In genomic region chr19:57566396-57567256, GRCh38 we compare ENCODE assay signal across 1 cellular context.
TF ChIP-seq lines count a peak whose summit lies in the region.

No MANE protein-coding gene starts in this region.

TF ChIP-seq in HEK293, 187 proteins besides CTCF, POLR2A, EP300 and RAD21 (continued from another document):
- TF ChIP-seq ZNF398 (tag by site-specific recombination; IDR thresholded peaks at IDR 0.05), result no peak
- no peak for TF ChIP-seq ZNF157 (tag by site-specific recombination; IDR thresholded peaks at IDR 0.05)
- TF ChIP-seq TRIM28 (IDR thresholded peaks at IDR 0.05; ENCODE audit: borderline replicate concordance, low read length), result peak; percentile 100; the same call in 1 of the 2 replicates
- no peak for TF ChIP-seq GLI4 (tag by site-specific recombination; IDR thresholded peaks at IDR 0.05)
- TF ChIP-seq ZNF133 (tag by site-specific recombination; IDR thresholded peaks at IDR 0.05), result 0 out of 2 replicates have a peak, but pooled peaks have one; percentile 41
- TF ChIP-seq ZNF549 (tag by site-specific recombination; IDR thresholded peaks at IDR 0.05), result peak; percentile 47; the same call in 1 of the 2 replicates
- TF ChIP-seq ZNF138 (tag by site-specific recombination; IDR thresholded peaks at IDR 0.05; ENCODE audit: borderline replicate concordance), result no peak
- peak; percentile 70 for TF ChIP-seq ZNF324 (tag by site-specific recombination; IDR thresholded peaks at IDR 0.05)
- TF ChIP-seq, protein P1, sequence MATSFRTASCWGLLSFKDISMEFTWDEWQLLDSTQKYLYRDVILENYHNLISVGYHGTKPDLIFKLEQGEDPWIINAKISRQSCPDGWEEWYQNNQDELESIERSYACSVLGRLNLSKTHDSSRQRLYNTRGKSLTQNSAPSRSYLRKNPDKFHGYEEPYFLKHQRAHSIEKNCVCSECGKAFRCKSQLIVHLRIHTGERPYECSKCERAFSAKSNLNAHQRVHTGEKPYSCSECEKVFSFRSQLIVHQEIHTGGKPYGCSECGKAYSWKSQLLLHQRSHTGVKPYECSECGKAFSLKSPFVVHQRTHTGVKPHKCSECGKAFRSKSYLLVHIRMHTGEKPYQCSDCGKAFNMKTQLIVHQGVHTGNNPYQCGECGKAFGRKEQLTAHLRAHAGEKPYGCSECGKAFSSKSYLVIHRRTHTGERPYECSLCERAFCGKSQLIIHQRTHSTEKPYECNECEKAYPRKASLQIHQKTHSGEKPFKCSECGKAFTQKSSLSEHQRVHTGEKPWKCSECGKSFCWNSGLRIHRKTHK (tag by site-specific recombination; IDR thresholded peaks at IDR 0.05), result peak; percentile 31; the same call in 1 of the 2 replicates
- 0 out of 2 replicates have a peak, but pooled peaks have one; percentile 34 for TF ChIP-seq SP7 (tag by site-specific recombination; IDR thresholded peaks at IDR 0.05)
- TF ChIP-seq ZNF416 (tag by site-specific recombination; IDR thresholded peaks at IDR 0.05), result peak; percentile 73; the same call in 1 of the 2 replicates
- TF ChIP-seq SP3 (tag by site-specific recombination; IDR thresholded peaks at IDR 0.05), result peak; percentile 16; the same call in 1 of the 2 replicates
- TF ChIP-seq ZNF518A (tag by site-specific recombination; conservative IDR thresholded peaks at IDR 0.05; ENCODE audit: low read depth), result peak; percentile 86
- 0 out of 2 replicates have a peak, but pooled peaks have one; percentile 48 for TF ChIP-seq ZNF610 (tag by site-specific recombination; IDR thresholded peaks at IDR 0.05; ENCODE audit: borderline replicate concordance)
- peak; percentile 70 for TF ChIP-seq ZNF510 (tag by site-specific recombination; IDR thresholded peaks at IDR 0.05; ENCODE audit: insufficient replicate concordance)
- TF ChIP-seq, protein P2, sequence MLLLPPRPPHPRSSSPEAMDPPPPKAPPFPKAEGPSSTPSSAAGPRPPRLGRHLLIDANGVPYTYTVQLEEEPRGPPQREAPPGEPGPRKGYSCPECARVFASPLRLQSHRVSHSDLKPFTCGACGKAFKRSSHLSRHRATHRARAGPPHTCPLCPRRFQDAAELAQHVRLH (tag by site-specific recombination; IDR thresholded peaks at IDR 0.05), result 0 out of 2 replicates have a peak, but pooled peaks have one; percentile 26
- no peak for TF ChIP-seq ZBTB11 (tag by site-specific recombination; conservative IDR thresholded peaks at IDR 0.05; ENCODE audit: low read depth)
- TF ChIP-seq ZFP37 (tag by site-specific recombination; IDR thresholded peaks at IDR 0.05), result peak; percentile 27; the same call in 1 of the 2 replicates
- TF ChIP-seq ZNF274 (IDR thresholded peaks at IDR 0.05; ENCODE audit: low read length), result no peak
- no peak for TF ChIP-seq ZNF274 (tag by site-specific recombination; IDR thresholded peaks at IDR 0.05; ENCODE audit: borderline replicate concordance)
- peak; percentile 100 for TF ChIP-seq ZNF280D (tag by site-specific recombination; IDR thresholded peaks at IDR 0.05)
- TF ChIP-seq ZNF677 (tag by site-specific recombination; IDR thresholded peaks at IDR 0.05), result 0 out of 2 replicates have a peak, but pooled peaks have one; percentile 40
- no peak for TF ChIP-seq MYNN (tag by site-specific recombination; IDR thresholded peaks at IDR 0.05; ENCODE audit: borderline replicate concordance)
- no peak for TF ChIP-seq ZNF837 (tag by site-specific recombination; IDR thresholded peaks at IDR 0.05)
- TF ChIP-seq SETDB1 (IDR thresholded peaks at IDR 0.05; ENCODE audit: insufficient read length, low read length), result peak; percentile 98
- no peak for TF ChIP-seq ZNF2 (tag by site-specific recombination; IDR thresholded peaks at IDR 0.05)
- 0 out of 2 replicates have a peak, but pooled peaks have one; percentile 15 for TF ChIP-seq ZNF560 (tag by site-specific recombination; IDR thresholded peaks at IDR 0.05; ENCODE audit: borderline replicate concordance)
- TF ChIP-seq ZNF184 (tag by site-specific recombination; IDR thresholded peaks at IDR 0.05), result peak; percentile 35; the same call in 1 of the 2 replicates
- TF ChIP-seq ZNF555 (tag by site-specific recombination; conservative IDR thresholded peaks at IDR 0.05), result peak; percentile 12; the same call in 1 of the 2 replicates
- TF ChIP-seq, protein P3, sequence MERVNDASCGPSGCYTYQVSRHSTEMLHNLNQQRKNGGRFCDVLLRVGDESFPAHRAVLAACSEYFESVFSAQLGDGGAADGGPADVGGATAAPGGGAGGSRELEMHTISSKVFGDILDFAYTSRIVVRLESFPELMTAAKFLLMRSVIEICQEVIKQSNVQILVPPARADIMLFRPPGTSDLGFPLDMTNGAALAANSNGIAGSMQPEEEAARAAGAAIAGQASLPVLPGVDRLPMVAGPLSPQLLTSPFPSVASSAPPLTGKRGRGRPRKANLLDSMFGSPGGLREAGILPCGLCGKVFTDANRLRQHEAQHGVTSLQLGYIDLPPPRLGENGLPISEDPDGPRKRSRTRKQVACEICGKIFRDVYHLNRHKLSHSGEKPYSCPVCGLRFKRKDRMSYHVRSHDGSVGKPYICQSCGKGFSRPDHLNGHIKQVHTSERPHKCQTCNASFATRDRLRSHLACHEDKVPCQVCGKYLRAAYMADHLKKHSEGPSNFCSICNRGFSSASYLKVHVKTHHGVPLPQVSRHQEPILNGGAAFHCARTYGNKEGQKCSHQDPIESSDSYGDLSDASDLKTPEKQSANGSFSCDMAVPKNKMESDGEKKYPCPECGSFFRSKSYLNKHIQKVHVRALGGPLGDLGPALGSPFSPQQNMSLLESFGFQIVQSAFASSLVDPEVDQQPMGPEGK (tag by site-specific recombination; IDR thresholded peaks at IDR 0.05), result no peak
- TF ChIP-seq KLF8 (tag by site-specific recombination; IDR thresholded peaks at IDR 0.05), result 0 out of 2 replicates have a peak, but pooled peaks have one; percentile 16
- TF ChIP-seq ZSCAN30 (tag by site-specific recombination; IDR thresholded peaks at IDR 0.05), result peak; percentile 51; the same call in 1 of the 2 replicates
- no peak for TF ChIP-seq ZNF513 (tag by site-specific recombination; IDR thresholded peaks at IDR 0.05)
